Comparison of ENCODE assay signal across 9 cellular contexts in the genomic region with DNA sequence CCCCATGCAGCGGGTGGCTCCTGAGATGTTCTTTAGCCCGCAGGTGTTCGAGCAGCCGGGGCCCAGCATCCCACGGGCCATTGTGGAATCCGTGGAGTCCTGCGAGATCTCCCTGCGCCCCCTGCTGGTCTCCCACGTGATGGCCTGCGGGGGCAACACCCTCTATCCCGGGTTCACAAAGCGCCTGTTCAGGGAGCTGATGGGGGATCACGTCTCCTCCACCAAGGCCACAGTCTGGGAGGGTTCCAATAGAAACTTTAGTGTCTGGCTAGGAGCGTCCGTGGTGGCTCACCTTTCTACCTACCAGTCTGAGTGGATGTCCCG.
DNase-seq lines count a peak whose midpoint lies in the region; ATAC-seq, FAIRE-seq and TF ChIP-seq lines count a peak whose summit lies in the region.
"Had no signal": no experiment of that assay in that cellular context is flagged by ENCODE, and none has a peak within 500 bp of the region (broad histone marks: within the 10 kb centered on the region; RNA-seq: fewer than 3 reads in every experiment).

No MANE protein-coding gene starts in this region.

- DNase-seq in AG20443 (ENCODE audit: low spot score), result peak; percentile 87
- DNase-seq in H54 (ENCODE audit: insufficient read length, low spot score), result peak; percentile 30
- DNase-seq in activated CD4-positive, alpha-beta T cell treated with anti-CD3 and anti-CD28 coated beads, Interleukin-2, amount 50 U/mL, for 1 hour, result peak; percentile 6
- DNase-seq in hepatocyte (ENCODE audit: low spot score), result peak; percentile 48
- peak; percentile 5 to 20 (median 13) for DNase-seq in stimulated activated CD4-positive, alpha-beta T cell treated with anti-CD3 and anti-CD28 coated beads, TNF-alpha, amount 100 ng/mL, for 48 hours (ENCODE audit: low read depth in 3 of 3)
- DNase-seq in G401 (ENCODE audit: low spot score), result no peak
- DNase-seq in central memory CD4-positive, alpha-beta T cell, result no peak

- 39% methylated on average over 16 of the region's 16 CpGs for WGBS in hepatocyte (ENCODE audit: low lambda C conversion rate, missing lambda C conversion rate)

- no peaks in the 10 kb centered on the region for H4K20me1 ChIP-seq in hepatocyte (ENCODE audit: insufficient read depth, poor library complexity, severe bottlenecking)

- peak; percentile 50 for TF ChIP-seq CTCF in hepatocyte (IDR thresholded peaks at IDR 0.05; ENCODE audit: poor library complexity)

- in situ Hi-C loops in G401 (cut with HindIII; ENCODE audit: low sequenced_read_pairs), result no loop called here

- no peaks in the 10 kb centered on the region for H3K9me3 ChIP-seq in hepatocyte (ENCODE audit: low read depth)

- FAIRE-seq in H54 (lab: Jason Lieb, UNC), result no peak
- FAIRE-seq: endometrium had no signal

- no peaks in the 10 kb centered on the region for H3K4me1 ChIP-seq in hepatocyte (ENCODE audit: insufficient read depth)

- no peak overlapping the region for H3K4me2 ChIP-seq in hepatocyte

- H3K36me3 ChIP-seq in hepatocyte (replicated peaks; ENCODE audit: insufficient read depth, low read depth), result no peaks in the 10 kb centered on the region

- no peak for TF ChIP-seq POLR2A in H54 (IDR thresholded peaks at IDR 0.05; ENCODE audit: low read depth, low read length)

- ATAC-seq in HG02588 (IDR thresholded peaks at IDR 0.05; ENCODE audit: unreplicated experiment), result no peak

- H3K27me3 ChIP-seq in hepatocyte, result peaks cover 21% of the 10 kb centered on the region

- no peak overlapping the region for H2AFZ ChIP-seq in hepatocyte

- H3K27ac ChIP-seq in hepatocyte, result no peak overlapping the region

- no peaks in the 10 kb centered on the region for H3K79me2 ChIP-seq in hepatocyte

- no peak overlapping the region for H3K4me3 ChIP-seq in hepatocyte

- H3K9me2 ChIP-seq in hepatocyte (replicated peaks; ENCODE audit: insufficient read depth), result no peaks in the 10 kb centered on the region

Comparison
In these comparisons a context has a peak if more than half of its experiments do, and no peak if none do; other contexts are left out.
1. DNase-seq: peak in AG20443 (single experiment), H54 (single experiment), activated CD4-positive, alpha-beta T cell treated with anti-CD3 and anti-CD28 coated beads, Interleukin-2, amount 50 U/mL, for 1 hour (single experiment), hepatocyte (single experiment) and stimulated activated CD4-positive, alpha-beta T cell treated with anti-CD3 and anti-CD28 coated beads, TNF-alpha, amount 100 ng/mL, for 48 hours (3 of 3); none in G401 (single experiment) and central memory CD4-positive, alpha-beta T cell (single experiment).